1 cellular context compared by ENCODE assay signal in the genomic region with DNA sequence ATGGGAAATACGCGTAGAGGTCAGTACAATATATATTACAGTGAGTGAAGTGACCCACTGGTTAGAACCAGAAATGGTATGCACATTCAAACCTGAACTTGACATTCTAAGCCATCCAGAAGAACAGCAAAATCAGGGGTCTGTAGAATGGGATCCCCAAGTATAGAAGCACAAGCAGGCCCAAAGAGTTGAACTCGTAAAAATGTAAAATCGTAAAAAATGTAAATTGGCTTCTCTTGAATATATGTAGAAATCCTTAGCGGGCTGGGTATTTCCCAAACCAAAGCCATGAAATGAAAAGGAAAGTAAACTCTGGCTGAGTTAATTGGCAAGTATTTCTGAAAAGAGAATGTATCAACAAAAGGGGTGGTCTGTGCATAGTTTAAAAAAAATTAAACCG.
TF ChIP-seq lines count a peak whose summit lies in the region.

No MANE protein-coding gene starts in this region.

TF ChIP-seq in IMR-90, 13 proteins besides CTCF, POLR2A, EP300 and RAD21 (continued from another document):
- TF ChIP-seq BHLHE40 (IDR thresholded peaks at IDR 0.05; ENCODE audit: low read depth, low read length) (no peak), MXI1 (IDR thresholded peaks at IDR 0.05; ENCODE audit: borderline replicate concordance, low read depth, low read length) (no peak)
- TF ChIP-seq, protein P1, sequence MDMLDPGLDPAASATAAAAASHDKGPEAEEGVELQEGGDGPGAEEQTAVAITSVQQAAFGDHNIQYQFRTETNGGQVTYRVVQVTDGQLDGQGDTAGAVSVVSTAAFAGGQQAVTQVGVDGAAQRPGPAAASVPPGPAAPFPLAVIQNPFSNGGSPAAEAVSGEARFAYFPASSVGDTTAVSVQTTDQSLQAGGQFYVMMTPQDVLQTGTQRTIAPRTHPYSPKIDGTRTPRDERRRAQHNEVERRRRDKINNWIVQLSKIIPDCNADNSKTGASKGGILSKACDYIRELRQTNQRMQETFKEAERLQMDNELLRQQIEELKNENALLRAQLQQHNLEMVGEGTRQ (IDR thresholded peaks at IDR 0.05; ENCODE audit: low read depth, low read length) = no peak
